8 cellular contexts compared by ENCODE assay signal in the genomic region with DNA sequence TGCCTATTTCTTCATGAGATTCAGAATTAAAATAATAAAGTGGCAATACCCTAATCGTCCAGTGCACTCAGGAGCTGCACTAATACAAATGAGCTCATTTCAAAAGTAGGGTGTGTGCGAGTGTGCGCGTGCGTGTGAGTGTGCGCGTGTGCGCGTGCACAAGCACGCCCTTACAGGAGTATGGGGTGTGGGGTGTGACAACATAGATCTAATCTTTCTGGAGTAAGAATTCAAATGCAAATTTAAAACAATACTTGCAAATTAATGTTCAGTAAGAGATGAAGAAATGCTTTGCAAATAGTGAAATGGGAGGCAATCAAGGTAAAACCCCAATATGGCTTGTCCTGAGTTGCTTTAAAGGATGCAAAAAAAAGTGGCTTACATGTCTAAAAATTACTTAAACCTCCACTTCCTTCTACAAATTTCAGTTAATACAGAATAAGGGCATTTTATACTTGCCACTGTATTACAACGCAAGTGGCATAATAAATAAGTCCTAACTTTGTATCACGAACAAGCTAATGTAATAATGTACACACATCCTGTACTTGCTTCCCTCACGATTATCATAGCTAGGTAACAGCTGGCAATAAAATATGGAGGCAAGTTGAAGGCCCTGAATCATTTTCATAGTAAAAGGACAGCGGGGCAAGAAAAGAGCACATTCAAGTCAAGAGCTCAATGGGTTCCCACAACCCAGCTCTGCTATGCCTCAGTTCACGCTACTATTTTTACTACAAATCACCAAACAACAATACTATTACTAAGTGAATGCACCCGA. TPM values are rescaled to one million over a fixed set of nuclear protein-coding genes. Genes with fewer than 3 reads are reported as not detected.
DNase-seq lines count a peak whose midpoint lies in the region; ATAC-seq and TF ChIP-seq lines count a peak whose summit lies in the region.
"Not testable (repeated sequence)": the region's sequence is repeated elsewhere in the genome, so short reads cannot be mapped to it uniquely, and the experiment has no call there.

No MANE protein-coding gene starts in this region.

- intact Hi-C loops in HCT116 (cut with micrococcal nuclease) = loop anchor here (10.0 kb wide), 1 partner anchor 89 kb away; no protein-coding TSS in a partner anchor

- H3K4me3 ChIP-seq in HCT116 (replicated peaks in 1 of 2; ENCODE audit: low read depth in 1 of 2, low read length in 2 of 2) (peak overlapping the region; percentile 64), choroid plexus epithelial cell (ENCODE audit: low read depth, low read length) (peak overlapping the region; percentile 76)

- H3K27ac ChIP-seq in HCT116 (ENCODE audit: low read depth, low read length) = peak overlapping the region; percentile 87

- not testable (repeated sequence) for ATAC-seq in HCT116
- ATAC-seq in activated CD8-positive, alpha-beta T cell treated with anti-CD3 and anti-CD28 coated beads, Interleukin-2, amount 10 ng/mL, durations not matched to agents 7 days and 5 days = peak; percentile 20

- not testable (repeated sequence) for H3K9me2 ChIP-seq in HCT116 (ENCODE audit: insufficient read depth)

- DNase-seq in ELR (ENCODE audit: low read depth) (peak; percentile 38), NAMALWA (ENCODE audit: low spot score) (peak; percentile 86), choroid plexus epithelial cell (ENCODE audit: low read depth) (peak; percentile 30), immature natural killer cell (peak; percentile 41 to 63 (median 53)), pulmonary artery endothelial cell (ENCODE audit: low read depth, low spot score) (peak; percentile 15), superior temporal gyrus (ENCODE audit: extremely low spot score) (peak; percentile 44)
- not testable (repeated sequence) for DNase-seq in HCT116 (ENCODE audit: low read depth, low spot score)
- peak; percentile 69 for DNase-seq in activated CD8-positive, alpha-beta T cell treated with anti-CD3 and anti-CD28 coated beads, Interleukin-2, amount 10 ng/mL, durations not matched to agents 7 days and 5 days

- H3K27me3 ChIP-seq in HCT116 (ENCODE audit: insufficient read depth, low read length) = not testable (repeated sequence)

- TSS peak; percentile 47 for BruUV-seq in HCT116 (replicated peaks; lab: Mats Ljungman, UMichigan)

- POLR2A ChIA-PET in HCT116 (lab: Charles Lee) = not testable (repeated sequence)
- POLR2A ChIA-PET in activated CD8-positive, alpha-beta T cell treated with anti-CD3 and anti-CD28 coated beads, Interleukin-2, amount 10 ng/mL, durations not matched to agents 7 days and 5 days (lab: Charles Lee) = interaction anchor here (0.6 to 1.9 kb wide), 3 partner anchors 13 to 405 kb away, joined by 3 to 12 read pairs (median 3); no protein-coding TSS in a partner anchor

- peaks cover 7 to 14% of the 10 kb centered on the region in 2 experiments for H3K4me1 ChIP-seq in HCT116 (ENCODE audit: control insufficient read depth in 1 of 2, insufficient read depth in 2 of 2, low read length in 2 of 2)

- not testable (repeated sequence) for H3K9me3 Mint-ChIP-seq in activated CD8-positive, alpha-beta T cell treated with anti-CD3 and anti-CD28 coated beads, Interleukin-2, amount 10 ng/mL, durations not matched to agents 7 days and 5 days (ENCODE audit: insufficient read depth); immature natural killer cell

- H3K4me2 ChIP-seq in HCT116 (ENCODE audit: low read length) = peak overlapping the region; percentile 76

- TF ChIP-seq RAD21 in HCT116 (IDR thresholded peaks at IDR 0.05; ENCODE audit: low read depth) = not testable (repeated sequence)

- peak overlapping the region; percentile 91 for H3K27ac Mint-ChIP-seq in activated CD8-positive, alpha-beta T cell treated with anti-CD3 and anti-CD28 coated beads, Interleukin-2, amount 10 ng/mL, durations not matched to agents 7 days and 5 days
- H3K27ac Mint-ChIP-seq in immature natural killer cell = peak overlapping the region; percentile 91 to 94 (median 92)

- H3K4me1 Mint-ChIP-seq in activated CD8-positive, alpha-beta T cell treated with anti-CD3 and anti-CD28 coated beads, Interleukin-2, amount 10 ng/mL, durations not matched to agents 7 days and 5 days (ENCODE audit: low read depth) = peaks cover 27% of the 10 kb centered on the region
- peaks cover 46 to 56% of the 10 kb centered on the region in 2 donors for H3K4me1 Mint-ChIP-seq in immature natural killer cell

- H3K36me3 Mint-ChIP-seq in activated CD8-positive, alpha-beta T cell treated with anti-CD3 and anti-CD28 coated beads, Interleukin-2, amount 10 ng/mL, durations not matched to agents 7 days and 5 days (ENCODE audit: low read depth); immature natural killer cell: not testable (repeated sequence)

- not testable (repeated sequence) for TF ChIP-seq CTCF in HCT116 (IDR thresholded peaks at IDR 0.05 in 2 of 3, conservative IDR thresholded peaks at IDR 0.05 in 1 of 3; ENCODE audit: borderline replicate concordance in 1 of 3, insufficient read depth in 1 of 3, low read depth in 2 of 3, low read length in 2 of 3); choroid plexus epithelial cell (conservative IDR thresholded peaks at IDR 0.05; ENCODE audit: low read depth, low read length)

- H4K20me1 ChIP-seq in HCT116 (ENCODE audit: insufficient read depth) = not testable (repeated sequence)

- TF ChIP-seq POLR2A in HCT116 (IDR thresholded peaks at IDR 0.05; ENCODE audit: borderline replicate concordance, extremely low read depth, insufficient read depth, insufficient read length) = not testable (repeated sequence)

- RAD21 ChIA-PET in HCT116 (lab: Charles Lee; ENCODE audit: low non-redundant PET in 1 of 2, low total read pairs in 2 of 2, uncharacterized antibody in 2 of 2, unreplicated experiment in 2 of 2) = not testable (repeated sequence)

- H3K9ac ChIP-seq in HCT116 (ENCODE audit: low read length) = peak overlapping the region; percentile 62

- not testable (repeated sequence) for H3K9me3 ChIP-seq in HCT116 (ENCODE audit: control insufficient read depth in 1 of 2, insufficient read depth in 1 of 2, low read depth in 1 of 2, low read length in 2 of 2)

- H3K4me3 Mint-ChIP-seq in activated CD8-positive, alpha-beta T cell treated with anti-CD3 and anti-CD28 coated beads, Interleukin-2, amount 10 ng/mL, durations not matched to agents 7 days and 5 days = peak overlapping the region; percentile 88
- H3K4me3 Mint-ChIP-seq in immature natural killer cell = peak overlapping the region; percentile 91 to 97 (median 94)

- H2AFZ ChIP-seq in HCT116 (ENCODE audit: low read depth, low read length, poor library complexity, severe bottlenecking) = not testable (repeated sequence)

- H3K36me3 ChIP-seq in HCT116 (ENCODE audit: control insufficient read depth in 1 of 2, insufficient read depth in 2 of 2, low read length in 2 of 2) = not testable (repeated sequence)

- CTCF ChIA-PET in HCT116 (lab: Charles Lee) = not testable (repeated sequence)
- CTCF ChIA-PET in activated CD8-positive, alpha-beta T cell treated with anti-CD3 and anti-CD28 coated beads, Interleukin-2, amount 10 ng/mL, durations not matched to agents 7 days and 5 days (lab: Charles Lee) = interaction anchor here (1.0 to 2.2 kb wide), 7 partner anchors 87 to 803 kb away, joined by 3 to 13 read pairs (median 3); no protein-coding TSS in a partner anchor

- not testable (repeated sequence) for H3K27me3 Mint-ChIP-seq in activated CD8-positive, alpha-beta T cell treated with anti-CD3 and anti-CD28 coated beads, Interleukin-2, amount 10 ng/mL, durations not matched to agents 7 days and 5 days (ENCODE audit: low read depth)
- H3K27me3 Mint-ChIP-seq in immature natural killer cell (ENCODE audit: low read depth in 3 of 3) = peaks cover 23 to 27% (median 24%) of the 10 kb centered on the region in 3 donors

- H3K79me2 ChIP-seq in HCT116 (ENCODE audit: insufficient read depth, low read length) = peaks cover 62% of the 10 kb centered on the region

RNA-seq across cellular contexts. Expression of a gene that starts 1.9 kb away (rescaled TPM):
- 22.9 TPM for total RNA-seq in HCT116 (2021; ENCODE audit: unreplicated experiment)
- polyA plus RNA-seq in HCT116 (2012) = 5.3 and 7.4 TPM in 2 replicates
- total RNA-seq in activated CD8-positive, alpha-beta T cell treated with anti-CD3 and anti-CD28 coated beads, Interleukin-2, amount 10 ng/mL, durations not matched to agents 7 days and 5 days = 10 to 100 TPM; 67.1 to 74.0 TPM
- polyA plus RNA-seq in immature natural killer cell = 10 to 100 TPM in 1 of 3 donors, 1 to 10 TPM in 2; 5.3 to 24.6 (median 5.6) TPM
- 22.4 and 26.5 TPM in 2 replicates for total RNA-seq in pulmonary artery endothelial cell
